ENCODE assay signal across 18 cellular contexts in the genomic region with DNA sequence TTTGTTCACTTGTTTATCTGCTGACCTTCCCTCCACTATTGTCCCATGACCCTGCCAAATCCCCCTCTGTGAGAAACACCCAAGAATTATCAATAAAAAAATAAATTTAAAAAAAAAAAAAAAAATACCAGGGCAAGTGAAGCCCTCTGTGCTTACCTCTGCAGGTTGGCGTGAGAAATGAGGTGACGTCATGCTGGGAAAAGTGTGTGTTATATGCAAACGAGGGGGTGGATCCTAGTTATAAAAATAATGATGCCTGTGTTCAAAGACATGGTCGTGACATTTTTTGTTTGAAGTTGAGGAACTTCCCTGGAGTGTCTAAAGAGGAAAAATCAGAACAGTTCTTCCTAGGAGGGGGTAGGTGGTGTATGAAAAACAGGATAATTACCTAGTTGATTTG. TPM values are rescaled to one million over a fixed set of nuclear protein-coding genes. Genes with fewer than 3 reads are reported as not detected.
DNase-seq lines count a peak whose midpoint lies in the region; ATAC-seq and TF ChIP-seq lines count a peak whose summit lies in the region.
"Had no signal": no experiment of that assay in that cellular context is flagged by ENCODE, and none has a peak within 500 bp of the region (broad histone marks: within the 10 kb centered on the region; RNA-seq: fewer than 3 reads in every experiment).

No MANE protein-coding gene starts in this region.

- no TSS peak for BruUV-seq in mammary epithelial cell (replicated peaks; lab: Mats Ljungman, UMichigan)

- dilution Hi-C loops in mammary epithelial cell (cut with HindIII; ENCODE audit: low sequenced_read_pairs) = no loop called here

- H3K4me1 ChIP-seq in mammary epithelial cell (ENCODE audit: insufficient read depth, low read length) (peaks cover 68% of the 10 kb centered on the region), breast epithelium (no peaks in the 10 kb centered on the region)
- H3K4me1 ChIP-seq: BE2C had no signal

- no peak overlapping the region for H3K4me3 Mint-ChIP-seq in activated T-helper 17 cell treated with anti-CD3 and anti-CD28 coated beads, Interleukin-2, amount 50 U/mL, for 72 hours
- H3K4me3 Mint-ChIP-seq: CD4-positive, CD25-positive, alpha-beta regulatory T cell had no signal

- TF ChIP-seq CTCF in mammary epithelial cell (conservative IDR thresholded peaks at IDR 0.05 in 1 of 2, IDR thresholded peaks at IDR 0.05 in 1 of 2; ENCODE audit: extremely low read depth in 1 of 2, insufficient read depth in 1 of 2, low read depth in 1 of 2, low read length in 2 of 2) (no peak), breast epithelium (IDR thresholded peaks at IDR 0.05) (no peak), epithelial cell of esophagus (IDR thresholded peaks at IDR 0.05; ENCODE audit: insufficient read depth, low read depth, low read length, missing control alignments) (no peak)

- no peaks in the 10 kb centered on the region for H3K9me3 Mint-ChIP-seq in activated T-helper 17 cell treated with anti-CD3 and anti-CD28 coated beads, Interleukin-2, amount 50 U/mL, for 72 hours
- H3K9me3 Mint-ChIP-seq: CD4-positive, CD25-positive, alpha-beta regulatory T cell had no signal

- no peak overlapping the region for H3K27ac ChIP-seq in mammary epithelial cell (ENCODE audit: insufficient read depth, low read depth, low read length)
- H3K27ac ChIP-seq in breast epithelium = no peak overlapping the region
- H3K27ac ChIP-seq in substantia nigra (ENCODE audit: low read depth, low read length, poor library complexity, severe bottlenecking) = peak overlapping the region; percentile 98
- H3K27ac ChIP-seq: GM23248 had no signal

- H3K4me1 Mint-ChIP-seq in activated T-helper 17 cell treated with anti-CD3 and anti-CD28 coated beads, Interleukin-2, amount 50 U/mL, for 72 hours = peaks cover 5% of the 10 kb centered on the region

- no peak overlapping the region for H3K4me3 ChIP-seq in mammary epithelial cell (replicated peaks in 1 of 3; ENCODE audit: insufficient read depth in 1 of 3, low read depth in 2 of 3, low read length in 3 of 3)
- no peak overlapping the region for H3K4me3 ChIP-seq in breast epithelium
- no peak overlapping the region for H3K4me3 ChIP-seq in epithelial cell of esophagus (ENCODE audit: low read length)
- H3K4me3 ChIP-seq: GM23248 had no signal

- intact Hi-C loops in mammary epithelial cell (cut with micrococcal nuclease) (no loop called here), breast epithelium (cut with DNase I; ENCODE audit: low total_unique reads) (no loop called here)

- in situ Hi-C loops in mammary epithelial cell (cut with MboI; ENCODE audit: low sequenced_read_pairs in 2 of 2) = loop anchor here in 1 of 2 donors (10.0 kb wide), 1 partner anchor 61 kb away; the partner anchor contains the start of gene COQ7

- ATAC-seq in GM19395 (IDR thresholded peaks at IDR 0.05; ENCODE audit: unreplicated experiment) = no peak
- no peak for ATAC-seq in activated T-helper 17 cell treated with anti-CD3 and anti-CD28 coated beads, Interleukin-2, amount 50 U/mL, for 72 hours (replicated peaks)
- ATAC-seq: HCT116, SK-N-SH treated with all-trans-retinoic acid at 6 μM for 48 hours had no signal

- H2AFZ ChIP-seq in mammary epithelial cell (ENCODE audit: low read depth, low read length) = no peak overlapping the region
- H2AFZ ChIP-seq: GM23248 had no signal

- CTCF ChIA-PET in mammary epithelial cell (lab: Charles Lee; ENCODE audit: low non-redundant PET) = no interaction called here

- no peak for TF ChIP-seq POLR2A in breast epithelium (IDR thresholded peaks at IDR 0.05)

- H4K20me1 ChIP-seq in mammary epithelial cell (ENCODE audit: insufficient read depth, low read length) = no peaks in the 10 kb centered on the region

- no peaks in the 10 kb centered on the region for H3K36me3 ChIP-seq in mammary epithelial cell (ENCODE audit: insufficient read depth, low read length)
- H3K36me3 ChIP-seq in breast epithelium = no peaks in the 10 kb centered on the region
- H3K36me3 ChIP-seq: BE2C had no signal

- peaks cover 43% of the 10 kb centered on the region for H3K79me2 ChIP-seq in mammary epithelial cell (ENCODE audit: insufficient read depth, low read length)

- H3K27me3 ChIP-seq in mammary epithelial cell (ENCODE audit: insufficient read depth, low read length) (no peaks in the 10 kb centered on the region), breast epithelium (no peaks in the 10 kb centered on the region)
- H3K27me3 ChIP-seq: BE2C had no signal

- DNase-seq in mammary epithelial cell = peak; percentile 72
- DNase-seq in breast epithelium (ENCODE audit: low spot score in 2 of 2) = no peak
- peak; percentile 61 for DNase-seq in SW480 (ENCODE audit: low spot score)
- DNase-seq in epithelial cell of esophagus (ENCODE audit: low read depth) = peak; percentile 56
- DNase-seq in substantia nigra (lab: John Stamatoyannopoulos, UW) = no peak
- no peak for DNase-seq in GM19238 (ENCODE audit: insufficient read length, low spot score)
- DNase-seq: BE2C; CD4-positive, CD25-positive, alpha-beta regulatory T cell; GM23248; KG1; NCI-H1105 treated with DMSO at 0.1 percent for 48 hours; NCI-H1694; NCI-H748 treated with DMSO at 0.1 percent for 48 hours; SIG-M5 had no signal

- H3K9me3 ChIP-seq in mammary epithelial cell (replicated peaks; ENCODE audit: insufficient read depth, low read length) = no peaks in the 10 kb centered on the region
- no peaks in the 10 kb centered on the region for H3K9me3 ChIP-seq in breast epithelium
- H3K9me3 ChIP-seq: BE2C had no signal

- H3K27ac Mint-ChIP-seq in activated T-helper 17 cell treated with anti-CD3 and anti-CD28 coated beads, Interleukin-2, amount 50 U/mL, for 72 hours = no peak overlapping the region
- H3K27ac Mint-ChIP-seq: CD4-positive, CD25-positive, alpha-beta regulatory T cell had no signal

- 63% methylated on average over 4 of the region's 4 CpGs for WGBS in mammary epithelial cell (ENCODE audit: low coverage, missing lambda C conversion rate)

- no peak overlapping the region for H3K9ac ChIP-seq in mammary epithelial cell (ENCODE audit: insufficient read depth, low read length)
- H3K9ac ChIP-seq: GM23248 had no signal

- no peak overlapping the region for H3K4me2 ChIP-seq in mammary epithelial cell (ENCODE audit: insufficient read depth, low read depth, low read length)

- H3K27me3 Mint-ChIP-seq in activated T-helper 17 cell treated with anti-CD3 and anti-CD28 coated beads, Interleukin-2, amount 50 U/mL, for 72 hours = peaks cover 4% of the 10 kb centered on the region

- H3K36me3 Mint-ChIP-seq in activated T-helper 17 cell treated with anti-CD3 and anti-CD28 coated beads, Interleukin-2, amount 50 U/mL, for 72 hours (ENCODE audit: low read depth) = no peaks in the 10 kb centered on the region
- H3K36me3 Mint-ChIP-seq: CD4-positive, CD25-positive, alpha-beta regulatory T cell had no signal

RNA-seq across cellular contexts. Expression of gene TMC7, which starts 20.2 kb away (rescaled TPM):
- total RNA-seq in mammary epithelial cell = 10 to 100 TPM; 13.7 to 17.5 TPM
- 9.3 TPM for polyA plus RNA-seq in mammary epithelial cell
- polyA minus RNA-seq in mammary epithelial cell = 21.4 TPM
- 1 to 10 TPM in 1 of 3 donors, under 1 TPM in 2; 0.64 to 1.3 (median 0.73) TPM for total RNA-seq in breast epithelium
- total RNA-seq in activated T-helper 17 cell treated with anti-CD3 and anti-CD28 coated beads, Interleukin-2, amount 50 U/mL, for 72 hours = not detected
- total RNA-seq: CD4-positive, CD25-positive, alpha-beta regulatory T cell had no signal

Comparison
In these comparisons a context has a peak if more than half of its experiments do, and no peak if none do; other contexts are left out.
1. DNase-seq: peak in mammary epithelial cell (single experiment), SW480 (single experiment) and epithelial cell of esophagus (single experiment); none in breast epithelium (0 of 2), substantia nigra (0 of 49) and GM19238 (single experiment).
2. RNA of gene TMC7, which starts 20.2 kb away (total RNA-seq): 13.7 to 17.5 TPM in mammary epithelial cell; 0.64 to 1.3 TPM in breast epithelium and not detected in activated T-helper 17 cell treated with anti-CD3 and anti-CD28 coated beads, Interleukin-2, amount 50 U/mL, for 72 hours; every median in the first group is over 4 times any median in the second.